In the genomic region with DNA sequence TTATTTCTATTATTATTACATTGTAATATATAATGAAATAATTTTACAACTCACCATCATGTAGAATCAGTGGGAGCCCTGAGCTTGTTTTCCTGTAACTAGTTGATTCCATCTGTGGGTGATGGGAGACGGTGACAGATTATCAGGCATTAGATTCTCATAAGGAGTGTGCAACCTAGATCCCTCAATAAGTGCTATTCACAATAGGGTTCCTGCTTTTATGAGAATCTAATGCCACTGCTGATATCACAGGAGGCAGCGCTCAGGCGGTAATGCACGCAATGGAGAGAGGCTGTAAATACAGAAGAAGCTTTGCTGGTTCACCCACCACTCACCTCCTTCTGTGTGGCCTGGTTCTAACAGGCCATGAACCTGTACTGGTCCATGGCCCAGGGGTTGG, we compare ENCODE assay signal across 32 cellular contexts.
"Had no signal": no experiment of that assay in that cellular context is flagged by ENCODE, and none has a peak within 500 bp of the region (broad histone marks: within the 10 kb centered on the region; RNA-seq: fewer than 3 reads in every experiment).

No MANE protein-coding gene starts in this region.

- H3K4me3 ChIP-seq: adrenal gland, ascending aorta, body of pancreas, breast epithelium, cardiac muscle cell had no signal

- H3K36me3 ChIP-seq: adrenal gland, ascending aorta, brain microvascular endothelial cell, breast epithelium, cardiac muscle cell had no signal

- H3K27me3 ChIP-seq: adrenal gland, ascending aorta, body of pancreas, brain microvascular endothelial cell, breast epithelium, cardiac muscle cell had no signal

- H3K27ac ChIP-seq: adrenal gland, ascending aorta, body of pancreas, brain microvascular endothelial cell, breast epithelium, cardiac muscle cell had no signal

- H3K4me1 ChIP-seq: adrenal gland, ascending aorta, body of pancreas, breast epithelium had no signal

- H3K9me3 ChIP-seq: adrenal gland, ascending aorta, body of pancreas, breast epithelium had no signal

- ATAC-seq: activated naive CD4-positive, alpha-beta T cell treated with anti-CD3 and anti-CD28 coated beads, Interleukin-2, amount 50 U/mL, for 72 hours; activated naive CD8-positive, alpha-beta T cell treated with anti-CD3 and anti-CD28 coated beads, Interleukin-2, amount 50 U/mL, for 24 hours; activated T-cell treated with anti-CD3 and anti-CD28 coated beads, Interleukin-2, amount 50 U/mL, for 4 hours; activated T-cell treated with anti-CD3 and anti-CD28 coated beads, Interleukin-2, amount 50 U/mL, for 72 hours; activated T-helper 17 cell treated with anti-CD3 and anti-CD28 coated beads, Interleukin-2, amount 50 U/mL, for 72 hours; body of pancreas had no signal

- DNase-seq: activated effector memory CD4-positive, alpha-beta T cell treated with anti-CD3 and anti-CD28 coated beads, Interleukin-2, amount 50 U/mL, for 16 hours; activated effector memory CD4-positive, alpha-beta T cell treated with Interleukin-2 at 50 U/mL for 16 hours; activated gamma-delta T cell; activated gamma-delta T cell treated with Interleukin-2 at 50 U/mL for 16 hours; activated naive CD4-positive, alpha-beta T cell; activated naive CD4-positive, alpha-beta T cell treated with anti-CD3 and anti-CD28 coated beads for 36 hours; activated naive CD4-positive, alpha-beta T cell treated with anti-CD3 and anti-CD28 coated beads, Interleukin-2, amount 10 ng/mL, durations not matched to agents 7 days and 5 days; activated naive CD4-positive, alpha-beta T cell treated with anti-CD3 and anti-CD28 coated beads, Interleukin-2, amount 50 U/mL, for 16 hours; activated naive CD4-positive, alpha-beta T cell treated with Interleukin-2 at 50 U/mL for 16 hours; activated naive CD8-positive, alpha-beta T cell treated with anti-CD3 and anti-CD28 coated beads for 36 hours; activated naive CD8-positive, alpha-beta T cell treated with anti-CD3 and anti-CD28 coated beads, Interleukin-2, amount 10 ng/mL, durations not matched to agents 7 days and 5 days; activated naive CD8-positive, alpha-beta T cell treated with anti-CD3 and anti-CD28 coated beads, Interleukin-2, amount 50 U/mL, for 24 hours; activated T-cell treated with anti-CD3 and anti-CD28 coated beads, Interleukin-2, amount 50 U/mL, for 1 hour; activated T-cell treated with anti-CD3 and anti-CD28 coated beads, Interleukin-2, amount 50 U/mL, for 24 hours; activated T-cell treated with anti-CD3 and anti-CD28 coated beads, Interleukin-2, amount 50 U/mL, for 4 hours; activated T-cell treated with anti-CD3 and anti-CD28 coated beads, Interleukin-2, amount 50 U/mL, for 48 hours; activated T-cell treated with anti-CD3 and anti-CD28 coated beads, Interleukin-2, amount 50 U/mL, for 72 hours; adrenal gland; amniotic stem cell; amygdala; anterior cingulate cortex; aorta; body of pancreas; brain microvascular endothelial cell; caudate nucleus; central memory CD4-positive, alpha-beta T cell; cerebellar nuclear complex had no signal
